ENCODE assay signal across 8 cellular contexts in the genomic region with DNA sequence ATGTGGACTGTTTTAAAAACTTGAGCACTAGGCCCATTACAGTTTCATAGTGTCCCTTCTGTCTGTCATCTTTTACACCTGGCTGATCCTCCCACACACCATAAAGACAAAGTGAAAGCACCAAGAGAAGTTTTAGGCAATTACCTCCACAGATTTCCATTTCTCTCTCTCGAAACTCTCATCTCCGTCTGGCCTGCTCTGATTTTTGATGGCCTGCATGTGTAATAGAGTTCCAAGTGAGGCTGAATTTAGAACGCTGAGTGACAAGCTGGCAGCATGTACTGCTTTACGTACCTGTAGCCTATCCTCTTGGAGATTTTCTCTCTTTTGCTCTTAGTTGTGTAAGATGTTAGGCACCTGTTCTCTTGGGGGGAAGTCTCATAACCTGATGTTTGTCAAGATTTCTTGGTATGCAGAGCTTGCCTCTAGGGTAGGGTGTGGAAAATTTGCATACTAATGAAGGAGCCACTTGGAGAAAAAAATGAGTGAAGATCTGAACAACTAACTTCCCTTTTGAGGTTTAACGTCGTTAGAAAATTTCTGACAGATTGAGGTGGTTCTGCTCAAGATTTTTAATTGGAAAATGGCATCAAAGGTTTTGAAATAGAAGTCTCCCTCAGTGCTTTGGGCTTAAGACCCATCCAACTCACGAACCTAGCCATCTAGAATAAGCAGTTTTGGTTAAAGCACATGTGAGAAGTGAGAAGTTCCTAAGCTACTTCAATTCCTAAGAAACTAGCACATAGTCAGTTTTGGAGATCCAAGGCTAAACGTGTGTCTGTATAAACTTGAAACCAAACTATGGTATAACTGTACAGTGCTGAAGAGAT. TPM values are rescaled to one million over a fixed set of nuclear protein-coding genes. Genes with fewer than 3 reads are reported as not detected.
DNase-seq lines count a peak whose midpoint lies in the region; ATAC-seq and TF ChIP-seq lines count a peak whose summit lies in the region.
"Had no signal": no experiment of that assay in that cellular context is flagged by ENCODE, and none has a peak within 500 bp of the region (broad histone marks: within the 10 kb centered on the region; RNA-seq: fewer than 3 reads in every experiment).

No MANE protein-coding gene starts in this region.

- intact Hi-C loops in lower lobe of right lung (cut with DNase I): no loop called here
- intact Hi-C loops in activated T-helper 1 cell treated with anti-CD3 and anti-CD28 coated beads, Interleukin-12 subunit alpha, Interleukin-12 subunit beta, Interleukin-2, Interleukin-4 antibody, amounts not matched to agents 30 ng/mL and 10 ng/mL and 1 ng/mL, durations not matched to agents 14 hours and 24 hours and 36 hours (cut with micrococcal nuclease): no loop called here

- peak; percentile 66 for DNase-seq in Karpas-422
- DNase-seq in lower lobe of right lung: no peak
- no peak for DNase-seq in activated T-helper 1 cell treated with anti-CD3 and anti-CD28 coated beads, Interleukin-12 subunit alpha, Interleukin-12 subunit beta, Interleukin-2, Interleukin-4 antibody, amounts not matched to agents 30 ng/mL and 10 ng/mL and 1 ng/mL, durations not matched to agents 14 hours and 24 hours and 36 hours (ENCODE audit: low spot score)
- no peak for DNase-seq in HuH-7.5 (ENCODE audit: low spot score)
- DNase-seq in ecto neural progenitor cell (ENCODE audit: low spot score): no peak
- DNase-seq: retina had no signal

- H3K27ac Mint-ChIP-seq in activated T-helper 1 cell treated with anti-CD3 and anti-CD28 coated beads, Interleukin-12 subunit alpha, Interleukin-12 subunit beta, Interleukin-2, Interleukin-4 antibody, amounts not matched to agents 30 ng/mL and 10 ng/mL and 1 ng/mL, durations not matched to agents 14 hours and 24 hours and 36 hours: no peak overlapping the region

- peak overlapping the region; percentile 72 for H2AFZ ChIP-seq in Karpas-422 (ENCODE audit: low read length)

- H3K4me2 ChIP-seq in Karpas-422 (ENCODE audit: low read depth, low read length, poor library complexity, severe bottlenecking): peak overlapping the region; percentile 57

- H3K4me3 Mint-ChIP-seq in activated T-helper 1 cell treated with anti-CD3 and anti-CD28 coated beads, Interleukin-12 subunit alpha, Interleukin-12 subunit beta, Interleukin-2, Interleukin-4 antibody, amounts not matched to agents 30 ng/mL and 10 ng/mL and 1 ng/mL, durations not matched to agents 14 hours and 24 hours and 36 hours: no peak overlapping the region

- no peaks in the 10 kb centered on the region for H3K27me3 Mint-ChIP-seq in activated T-helper 1 cell treated with anti-CD3 and anti-CD28 coated beads, Interleukin-12 subunit alpha, Interleukin-12 subunit beta, Interleukin-2, Interleukin-4 antibody, amounts not matched to agents 30 ng/mL and 10 ng/mL and 1 ng/mL, durations not matched to agents 14 hours and 24 hours and 36 hours (ENCODE audit: insufficient read depth)

- peaks cover 9% of the 10 kb centered on the region for H3K4me1 Mint-ChIP-seq in activated T-helper 1 cell treated with anti-CD3 and anti-CD28 coated beads, Interleukin-12 subunit alpha, Interleukin-12 subunit beta, Interleukin-2, Interleukin-4 antibody, amounts not matched to agents 30 ng/mL and 10 ng/mL and 1 ng/mL, durations not matched to agents 14 hours and 24 hours and 36 hours (ENCODE audit: low read depth)

- H3K9me3 ChIP-seq in Karpas-422 (ENCODE audit: low read length) (no peaks in the 10 kb centered on the region), lower lobe of right lung (no peaks in the 10 kb centered on the region)

- H3K9ac ChIP-seq in Karpas-422 (ENCODE audit: low read length): no peak overlapping the region

- H3K9me3 Mint-ChIP-seq in activated T-helper 1 cell treated with anti-CD3 and anti-CD28 coated beads, Interleukin-12 subunit alpha, Interleukin-12 subunit beta, Interleukin-2, Interleukin-4 antibody, amounts not matched to agents 30 ng/mL and 10 ng/mL and 1 ng/mL, durations not matched to agents 14 hours and 24 hours and 36 hours: peaks cover 10% of the 10 kb centered on the region

- H3K27me3 ChIP-seq in Karpas-422 (ENCODE audit: low read length) (no peaks in the 10 kb centered on the region), lower lobe of right lung (ENCODE audit: low read depth) (no peaks in the 10 kb centered on the region)

- H3K27ac ChIP-seq in Karpas-422 (ENCODE audit: low read length): no peak overlapping the region
- no peak overlapping the region for H3K27ac ChIP-seq in lower lobe of right lung

- H3K9me2 ChIP-seq in Karpas-422 (replicated peaks; ENCODE audit: insufficient read depth, low read length): no peaks in the 10 kb centered on the region

- no peaks in the 10 kb centered on the region for H3K79me2 ChIP-seq in Karpas-422 (ENCODE audit: low read length)

- no peaks in the 10 kb centered on the region for H3K36me3 Mint-ChIP-seq in activated T-helper 1 cell treated with anti-CD3 and anti-CD28 coated beads, Interleukin-12 subunit alpha, Interleukin-12 subunit beta, Interleukin-2, Interleukin-4 antibody, amounts not matched to agents 30 ng/mL and 10 ng/mL and 1 ng/mL, durations not matched to agents 14 hours and 24 hours and 36 hours (ENCODE audit: low read depth)

- no peaks in the 10 kb centered on the region for H3K36me3 ChIP-seq in Karpas-422 (ENCODE audit: insufficient read depth, low read length)
- H3K36me3 ChIP-seq in lower lobe of right lung: no peaks in the 10 kb centered on the region

- ATAC-seq in GM19023 (IDR thresholded peaks at IDR 0.05; ENCODE audit: unreplicated experiment): peak; percentile 79
- ATAC-seq in HG02571 (IDR thresholded peaks at IDR 0.05; ENCODE audit: unreplicated experiment): peak; percentile 72
- peak; percentile 21 to 53 for ATAC-seq in lower lobe of right lung

- H3K4me1 ChIP-seq in Karpas-422 (ENCODE audit: low read length): peaks cover 14% of the 10 kb centered on the region
- H3K4me1 ChIP-seq in lower lobe of right lung: no peaks in the 10 kb centered on the region

- H3K4me3 ChIP-seq in Karpas-422 (ENCODE audit: low read length) (peak overlapping the region; percentile 12; the same call in 1 of the 2 replicates), lower lobe of right lung (no peak overlapping the region)

- TF ChIP-seq CTCF in lower lobe of right lung (IDR thresholded peaks at IDR 0.05): no peak

- no peaks in the 10 kb centered on the region for H4K20me1 ChIP-seq in Karpas-422 (ENCODE audit: insufficient read depth, low read depth, low read length)

RNA-seq across cellular contexts. Expression of gene RAP1GDS1, which starts 57.6 kb away (rescaled TPM):
- 77.9 and 141 TPM in 2 replicates for total RNA-seq in Karpas-422 (2014; rRNA removed; shearing (Covaris generic); ENCODE audit: low replicate concordance)
- 37.0 TPM for total RNA-seq in lower lobe of right lung
- total RNA-seq in activated T-helper 1 cell treated with anti-CD3 and anti-CD28 coated beads, Interleukin-12 subunit alpha, Interleukin-12 subunit beta, Interleukin-2, Interleukin-4 antibody, amounts not matched to agents 30 ng/mL and 10 ng/mL and 1 ng/mL, durations not matched to agents 14 hours and 24 hours and 36 hours: 53.0 and 56.3 TPM in 2 replicates
